In genomic region chr2:82998770-82999169, GRCh38 we compare ENCODE assay signal across 29 cellular contexts.
DNase-seq lines count a peak whose midpoint lies in the region; ATAC-seq, FAIRE-seq and TF ChIP-seq lines count a peak whose summit lies in the region.
"Had no signal": no experiment of that assay in that cellular context is flagged by ENCODE, and none has a peak within 500 bp of the region (broad histone marks: within the 10 kb centered on the region; RNA-seq: fewer than 3 reads in every experiment).

No MANE protein-coding gene starts in this region.

- H3K4me1 ChIP-seq in astrocyte (ENCODE audit: insufficient read depth, low read length), result no peaks in the 10 kb centered on the region
- H3K4me1 ChIP-seq: A549, heart left ventricle, testis, vagina had no signal

- no peak for TF ChIP-seq CTCF in astrocyte (IDR thresholded peaks at IDR 0.05; ENCODE audit: insufficient read depth, low read depth, low read length)

- H3K36me3 Mint-ChIP-seq in astrocyte (ENCODE audit: low read depth, unreplicated experiment), result no peaks in the 10 kb centered on the region
- H3K36me3 Mint-ChIP-seq in activated CD4-positive, alpha-beta memory T cell treated with anti-CD3 and anti-CD28 coated beads, Interleukin-2, amount 10 ng/mL, durations not matched to agents 7 days and 5 days (ENCODE audit: low read depth), result no peaks in the 10 kb centered on the region
- no peaks in the 10 kb centered on the region for H3K36me3 Mint-ChIP-seq in activated naive CD4-positive, alpha-beta T cell treated with anti-CD3 and anti-CD28 coated beads, Interleukin-2, amount 50 U/mL, for 72 hours
- H3K36me3 Mint-ChIP-seq: naive B cell had no signal

- H3K9ac ChIP-seq in astrocyte (ENCODE audit: low read length), result no peak overlapping the region

- no peak overlapping the region for H3K27ac Mint-ChIP-seq in astrocyte (ENCODE audit: unreplicated experiment)
- no peak overlapping the region for H3K27ac Mint-ChIP-seq in activated CD4-positive, alpha-beta memory T cell treated with anti-CD3 and anti-CD28 coated beads, Interleukin-2, amount 10 ng/mL, durations not matched to agents 7 days and 5 days
- H3K27ac Mint-ChIP-seq in activated naive CD4-positive, alpha-beta T cell treated with anti-CD3 and anti-CD28 coated beads, Interleukin-2, amount 50 U/mL, for 72 hours, result no peak overlapping the region
- H3K27ac Mint-ChIP-seq: activated CD8-positive, alpha-beta T cell treated with anti-CD3 and anti-CD28 coated beads, Interleukin-2, amount 10 ng/mL, durations not matched to agents 7 days and 5 days; naive B cell had no signal

- peak; percentile 26 for FAIRE-seq in astrocyte (lab: Jason Lieb, UNC)
- FAIRE-seq: A549 had no signal

- H3K9me3 ChIP-seq in astrocyte (ENCODE audit: insufficient read depth, low read depth, low read length), result no peaks in the 10 kb centered on the region
- H3K9me3 ChIP-seq: heart left ventricle, testis, vagina had no signal

- ATAC-seq in activated naive CD4-positive, alpha-beta T cell treated with anti-CD3 and anti-CD28 coated beads, Interleukin-2, amount 50 U/mL, for 72 hours, result no peak
- ATAC-seq in HG02759 (IDR thresholded peaks at IDR 0.05; ENCODE audit: unreplicated experiment), result no peak
- ATAC-seq: A549; activated CD8-positive, alpha-beta T cell treated with anti-CD3 and anti-CD28 coated beads, Interleukin-2, amount 10 ng/mL, durations not matched to agents 7 days and 5 days; heart left ventricle; left lobe of liver; SK-N-SH treated with all-trans-retinoic acid at 6 μM for 48 hours had no signal

- H3K36me3 ChIP-seq in astrocyte (ENCODE audit: insufficient read depth, low read length), result no peaks in the 10 kb centered on the region
- H3K36me3 ChIP-seq: heart left ventricle, vagina had no signal

- CTCF ChIA-PET in activated CD4-positive, alpha-beta memory T cell treated with anti-CD3 and anti-CD28 coated beads, Interleukin-2, amount 10 ng/mL, durations not matched to agents 7 days and 5 days (lab: Charles Lee), result no interaction called here

- no peaks in the 10 kb centered on the region for H3K9me3 Mint-ChIP-seq in astrocyte (ENCODE audit: unreplicated experiment)
- H3K9me3 Mint-ChIP-seq in activated CD4-positive, alpha-beta memory T cell treated with anti-CD3 and anti-CD28 coated beads, Interleukin-2, amount 10 ng/mL, durations not matched to agents 7 days and 5 days, result no peaks in the 10 kb centered on the region
- peaks cover 4 to 11% of the 10 kb centered on the region in 2 donors for H3K9me3 Mint-ChIP-seq in activated naive CD4-positive, alpha-beta T cell treated with anti-CD3 and anti-CD28 coated beads, Interleukin-2, amount 50 U/mL, for 72 hours

- H2AFZ ChIP-seq in astrocyte (ENCODE audit: low read depth, low read length), result no peak overlapping the region

- DNase-seq in AML-193 (lab: John Stamatoyannopoulos, UW), result peak; percentile 2 to 5
- DNase-seq in KBM-7, result peak; percentile 20
- DNase-seq in NOMO-1 treated with dmso at 0.1 percent for 144 hours (lab: John Stamatoyannopoulos, UW; ENCODE audit: unreplicated experiment), result peak; percentile 8
- no peak for DNase-seq in astrocyte (ENCODE audit: low read depth)
- DNase-seq in activated T-cell treated with anti-CD3 and anti-CD28 coated beads, Interleukin-2, amount 50 U/mL, for 1 hour, result no peak
- DNase-seq in activated CD4-positive, alpha-beta memory T cell treated with anti-CD3 and anti-CD28 coated beads, Interleukin-2, amount 10 ng/mL, durations not matched to agents 7 days and 5 days, result no peak
- no peak for DNase-seq in activated naive CD4-positive, alpha-beta T cell treated with anti-CD3 and anti-CD28 coated beads, Interleukin-2, amount 50 U/mL, for 72 hours (ENCODE audit: low spot score in 2 of 2)
- DNase-seq: activated CD4-positive, CD25-positive, alpha-beta regulatory T cell treated with anti-CD3 and anti-CD28 coated beads, Interleukin-2, amount 50 U/mL, for 72 hours; activated CD8-positive, alpha-beta T cell treated with anti-CD3 and anti-CD28 coated beads, Interleukin-2, amount 10 ng/mL, durations not matched to agents 7 days and 5 days; activated effector memory CD4-positive, alpha-beta T cell treated with anti-CD3 and anti-CD28 coated beads, Interleukin-2, amount 50 U/mL, for 16 hours; activated T-cell treated with anti-CD3 and anti-CD28 coated beads for 4 hours; DMS79 treated with DMSO at 0.1 percent for 48 hours; H7; heart left ventricle; naive B cell; NCI-H2107; NCI-H510A; retina; stimulated activated CD4-positive, alpha-beta T cell treated with anti-CD3 and anti-CD28 coated beads, Interleukin-12 subunit alpha, Interleukin-12 subunit beta, amount 100 ng/mL, for 4 hours; stimulated activated CD4-positive, alpha-beta T cell treated with anti-CD3 and anti-CD28 coated beads, Interleukin-4, amount 100 ng/mL, for 24 hours; stimulated activated naive CD4-positive, alpha-beta T cell; T-helper 9 cell; testis had no signal

- H3K4me3 ChIP-seq in astrocyte (ENCODE audit: insufficient read depth, low read depth, low read length), result no peak overlapping the region
- H3K4me3 ChIP-seq: A549, heart left ventricle, testis, vagina had no signal

- no peak overlapping the region for H3K4me3 Mint-ChIP-seq in astrocyte (ENCODE audit: unreplicated experiment)
- no peak overlapping the region for H3K4me3 Mint-ChIP-seq in activated CD4-positive, alpha-beta memory T cell treated with anti-CD3 and anti-CD28 coated beads, Interleukin-2, amount 10 ng/mL, durations not matched to agents 7 days and 5 days
- H3K4me3 Mint-ChIP-seq: activated CD8-positive, alpha-beta T cell treated with anti-CD3 and anti-CD28 coated beads, Interleukin-2, amount 10 ng/mL, durations not matched to agents 7 days and 5 days; naive B cell had no signal

- H3K27me3 ChIP-seq in astrocyte (ENCODE audit: insufficient read depth, low read length), result no peaks in the 10 kb centered on the region
- H3K27me3 ChIP-seq: heart left ventricle, testis, vagina had no signal

- H3K27me3 Mint-ChIP-seq in astrocyte (ENCODE audit: low read depth, unreplicated experiment), result no peaks in the 10 kb centered on the region
- H3K27me3 Mint-ChIP-seq in activated CD4-positive, alpha-beta memory T cell treated with anti-CD3 and anti-CD28 coated beads, Interleukin-2, amount 10 ng/mL, durations not matched to agents 7 days and 5 days, result no peaks in the 10 kb centered on the region
- H3K27me3 Mint-ChIP-seq: naive B cell had no signal

- no peaks in the 10 kb centered on the region for H3K79me2 ChIP-seq in astrocyte (ENCODE audit: insufficient read depth, low read length)

- no peak overlapping the region for H3K27ac ChIP-seq in astrocyte (ENCODE audit: low read depth, low read length)
- H3K27ac ChIP-seq: A549, heart left ventricle, RWPE1, testis, vagina had no signal

- peaks cover 1% of the 10 kb centered on the region for H3K4me1 Mint-ChIP-seq in astrocyte (ENCODE audit: low read depth, unreplicated experiment)
- H3K4me1 Mint-ChIP-seq in activated CD4-positive, alpha-beta memory T cell treated with anti-CD3 and anti-CD28 coated beads, Interleukin-2, amount 10 ng/mL, durations not matched to agents 7 days and 5 days, result no peaks in the 10 kb centered on the region
- H3K4me1 Mint-ChIP-seq: naive B cell had no signal

- POLR2A ChIA-PET in activated CD4-positive, alpha-beta memory T cell treated with anti-CD3 and anti-CD28 coated beads, Interleukin-2, amount 10 ng/mL, durations not matched to agents 7 days and 5 days (lab: Charles Lee), result no interaction called here

- in situ Hi-C loops in KBM-7 (cut with MboI; ENCODE audit: low pct_unique_long_range_greater_than_20kb, low sequenced_read_pairs), result no loop called here

- H3K4me2 ChIP-seq in astrocyte (ENCODE audit: low read length), result no peak overlapping the region
- H3K4me2 ChIP-seq: A549 had no signal

- no peaks in the 10 kb centered on the region for H4K20me1 ChIP-seq in astrocyte (ENCODE audit: insufficient read depth, low read length)

Comparison
In these comparisons a context has a peak if more than half of its experiments do, and no peak if none do; other contexts are left out.
1. DNase-seq: peak in AML-193 (2 of 2), KBM-7 (single experiment) and NOMO-1 treated with dmso at 0.1 percent for 144 hours (single experiment); none in astrocyte (single experiment), activated T-cell treated with anti-CD3 and anti-CD28 coated beads, Interleukin-2, amount 50 U/mL, for 1 hour (single experiment), activated CD4-positive, alpha-beta memory T cell treated with anti-CD3 and anti-CD28 coated beads, Interleukin-2, amount 10 ng/mL, durations not matched to agents 7 days and 5 days (single experiment) and activated naive CD4-positive, alpha-beta T cell treated with anti-CD3 and anti-CD28 coated beads, Interleukin-2, amount 50 U/mL, for 72 hours (0 of 2).